1 cellular context compared by ENCODE assay signal in the genomic region with DNA sequence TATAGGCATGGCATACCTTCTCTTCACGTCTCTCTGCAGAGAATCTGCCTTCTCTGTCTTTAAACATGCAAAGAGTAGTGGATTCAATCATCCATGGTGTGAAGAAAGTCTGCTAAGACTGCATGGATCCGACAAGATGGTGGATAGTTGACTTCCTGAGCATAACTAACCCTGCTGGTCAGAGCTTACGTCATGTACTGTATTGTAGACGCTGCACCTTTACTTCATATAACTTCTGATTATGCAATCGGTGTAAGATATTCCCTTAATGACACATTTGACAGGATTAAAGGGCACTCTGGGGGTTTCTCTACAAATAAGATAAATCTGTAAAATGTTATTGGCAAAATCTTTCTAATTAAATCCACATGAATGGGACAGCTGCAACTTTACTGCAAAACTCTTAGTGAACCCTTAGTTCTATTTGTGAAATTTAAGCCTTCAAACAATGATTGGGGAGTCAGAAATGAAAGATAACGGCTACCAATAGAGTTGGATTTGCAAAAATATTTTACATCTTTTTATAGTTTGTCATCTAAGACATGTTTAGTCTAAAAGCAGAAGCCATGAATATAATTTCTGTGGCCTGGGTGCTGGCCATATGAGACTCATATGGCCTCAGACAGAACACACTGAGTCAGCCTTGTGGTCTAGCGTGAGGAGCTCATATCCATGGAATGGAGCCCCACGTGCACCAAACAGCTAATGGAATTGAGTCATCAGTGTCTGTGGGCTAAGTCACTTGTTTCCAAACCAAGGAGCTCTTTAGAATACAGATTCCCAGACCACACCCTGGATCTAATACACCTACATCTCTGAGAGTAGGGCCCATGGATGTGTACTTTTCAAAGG.
A peak's percentile ranks its signal among the peaks of the same experiment; 100 is the strongest.
TF ChIP-seq lines count a peak whose summit lies in the region.

No MANE protein-coding gene starts in this region.

TF ChIP-seq in IMR-90, 13 proteins besides CTCF, POLR2A, EP300 and RAD21 (continued from another document):
- peak; percentile 54; the same call in 1 of the 2 replicates for TF ChIP-seq MAFK (IDR thresholded peaks at IDR 0.05; ENCODE audit: low read depth, low read length)
- TF ChIP-seq FOS (IDR thresholded peaks at IDR 0.05; ENCODE audit: low read depth, low read length), result peak; percentile 100
